Comparison of ENCODE assay signal across 8 cellular contexts in the genomic region with DNA sequence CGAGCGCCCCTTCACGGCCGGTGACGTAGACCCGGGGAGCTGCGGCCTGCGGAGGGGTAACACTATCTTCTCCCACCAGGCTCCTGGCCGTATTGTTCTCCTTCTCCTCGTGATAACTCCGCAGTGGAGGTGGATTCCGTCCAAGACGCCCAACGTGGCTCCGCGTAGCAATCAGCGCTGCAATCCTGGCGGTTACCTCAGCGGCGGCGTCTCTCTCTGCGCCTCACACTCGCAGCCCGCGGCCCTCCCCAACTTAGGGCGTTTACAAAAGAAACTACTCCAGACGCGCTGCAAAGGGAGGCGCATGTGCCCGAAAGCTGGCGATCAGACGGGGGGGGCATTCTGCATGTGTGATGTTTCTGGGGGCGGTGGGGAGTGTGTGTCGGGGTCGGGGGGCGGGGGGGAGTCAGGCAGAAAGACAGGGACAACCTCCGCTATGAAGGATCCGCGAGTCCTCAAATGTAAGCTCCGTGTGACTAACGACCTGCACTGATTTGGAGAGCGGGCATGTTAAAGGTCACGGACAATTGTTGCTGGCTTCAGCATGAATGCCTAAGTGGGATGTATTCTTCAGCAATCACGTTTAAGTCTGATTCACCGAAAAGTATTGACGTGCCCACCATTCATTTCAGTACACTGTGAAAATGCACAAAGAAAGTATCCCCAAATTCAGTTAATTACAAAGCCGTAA.
A peak's percentile ranks its signal among the peaks of the same experiment; 100 is the strongest.
DNase-seq lines count a peak whose midpoint lies in the region; ATAC-seq and TF ChIP-seq lines count a peak whose summit lies in the region.

No MANE protein-coding gene starts in this region.

- DNase-seq in ELR (ENCODE audit: low read depth) (peak; percentile 81), NCI-H2107 treated with DMSO at 0.1 percent for 48 hours (lab: John Stamatoyannopoulos, UW; ENCODE audit: unreplicated experiment) (peak; percentile 57), foreskin fibroblast (peak; percentile 69 to 88), NCI-H1694 treated with DMSO at 0.1 percent for 48 hours (lab: John Stamatoyannopoulos, UW) (no peak)
- peak; percentile 50 for DNase-seq in activated T-cell treated with anti-CD3 and anti-CD28 coated beads, Interleukin-2, amount 50 U/mL, for 1 hour

- H3K27me3 ChIP-seq in neutrophil = no peaks in the 10 kb centered on the region

- H3K36me3 ChIP-seq in neutrophil = no peaks in the 10 kb centered on the region

- peak overlapping the region; percentile 96 for H3K27ac ChIP-seq in neutrophil

- no peaks in the 10 kb centered on the region for H3K9me3 ChIP-seq in neutrophil

- TF ChIP-seq CTCF in foreskin fibroblast (IDR thresholded peaks at IDR 0.05; ENCODE audit: low read depth, low read length) (no peak), neutrophil (IDR thresholded peaks at IDR 0.05) (peak; percentile 60)

- H3K4me1 ChIP-seq in neutrophil (ENCODE audit: control insufficient read depth in 1 of 2, insufficient read depth in 1 of 2, low read depth in 1 of 2, low read length in 1 of 2) = peaks cover 49 to 52% of the 10 kb centered on the region in 2 experiments

- no peak for ATAC-seq in HG03108 (IDR thresholded peaks at IDR 0.05; ENCODE audit: unreplicated experiment)
- no peak for ATAC-seq in GM21737 (IDR thresholded peaks at IDR 0.05; ENCODE audit: unreplicated experiment)

- H3K4me3 ChIP-seq in foreskin fibroblast (ENCODE audit: low read depth in 1 of 2, low read length in 2 of 2) (peak overlapping the region; percentile 84 to 88), neutrophil (ENCODE audit: low read depth in 1 of 2, low read length in 1 of 2) (peak overlapping the region; percentile 95 to 98)
